In genomic region chr17:19306160-19307111, GRCh38 we compare ENCODE assay signal across 8 cellular contexts. TPM values are rescaled to one million over a fixed set of nuclear protein-coding genes. Genes with fewer than 3 reads are reported as not detected.
DNase-seq lines count a peak whose midpoint lies in the region; ATAC-seq and TF ChIP-seq lines count a peak whose summit lies in the region.

No MANE protein-coding gene starts in this region.

- H3K9me3 Mint-ChIP-seq in activated T-cell treated with anti-CD3 and anti-CD28 coated beads, Interleukin-2, amount 50 U/mL, for 72 hours = no peaks in the 10 kb centered on the region

- no peak overlapping the region for H2BK15ac ChIP-seq in mesenchymal stem cell (ENCODE audit: low read depth, poor library complexity, severe bottlenecking)

- no peak overlapping the region for H4K91ac ChIP-seq in mesenchymal stem cell (ENCODE audit: low read length)

- H3K4ac ChIP-seq in mesenchymal stem cell (ENCODE audit: low read depth in 1 of 2, low read length in 2 of 2) = no peak overlapping the region

- no peak overlapping the region for H2BK12ac ChIP-seq in mesenchymal stem cell (ENCODE audit: low read length in 2 of 2)

- no peak overlapping the region for H3K14ac ChIP-seq in mesenchymal stem cell (ENCODE audit: low read length in 2 of 2)

- CTCF ChIA-PET in GM10248 (lab: Yijun Ruan, JAX) (interaction anchor here (0.8 to 2.3 kb wide), 11 partner anchors 10 to 207 kb away, joined by 3 to 10 read pairs (median 3); partner anchors contain the start of gene B9D1), A673 (lab: Charles Lee) (no interaction called here)

- peak; percentile 85 for ATAC-seq in GM21381 (IDR thresholded peaks at IDR 0.05; ENCODE audit: unreplicated experiment)
- peak; percentile 75 for ATAC-seq in HG03571 (IDR thresholded peaks at IDR 0.05; ENCODE audit: unreplicated experiment)
- ATAC-seq in activated T-cell treated with anti-CD3 and anti-CD28 coated beads, Interleukin-2, amount 50 U/mL, for 72 hours (replicated peaks in 1 of 2) = peak; percentile 88 to 95

- peaks cover 28 to 54% of the 10 kb centered on the region in 2 experiments for H3K36me3 ChIP-seq in mesenchymal stem cell (ENCODE audit: control insufficient read depth in 1 of 2, insufficient read depth in 2 of 2, low read depth in 1 of 2, low read length in 2 of 2)
- H3K36me3 ChIP-seq in A673 (ENCODE audit: insufficient read depth, low read length, poor library complexity, severe bottlenecking) = no peaks in the 10 kb centered on the region

- H3K23ac ChIP-seq in mesenchymal stem cell (ENCODE audit: low read length in 2 of 2) = no peak overlapping the region

- DNase-seq in GM10248 (ENCODE audit: extremely low spot score) = peak; percentile 73
- DNase-seq in activated T-cell treated with anti-CD3 and anti-CD28 coated beads, Interleukin-2, amount 50 U/mL, for 72 hours = peak; percentile 6 to 27
- peak; percentile 49 for DNase-seq in posterior vena cava (ENCODE audit: low spot score)
- DNase-seq in mesenchymal stem cell = no peak
- DNase-seq in A673 (ENCODE audit: low spot score) = no peak
- DNase-seq in activated CD8-positive, alpha-beta memory T cell treated with anti-CD3 and anti-CD28 coated beads for 24 hours = no peak

- H3K79me1 ChIP-seq in mesenchymal stem cell (replicated peaks; ENCODE audit: low read length, poor library complexity, severe bottlenecking) = peaks cover 33% of the 10 kb centered on the region

- H3K36me3 Mint-ChIP-seq in activated T-cell treated with anti-CD3 and anti-CD28 coated beads, Interleukin-2, amount 50 U/mL, for 72 hours (ENCODE audit: insufficient read depth in 2 of 2) = no peaks in the 10 kb centered on the region

- no peak overlapping the region for H3K9ac ChIP-seq in mesenchymal stem cell (ENCODE audit: low read length)

- WGBS in mesenchymal stem cell = 95% methylated on average over 9 of the region's 10 CpGs

- peaks cover 38% of the 10 kb centered on the region for H3K27me3 Mint-ChIP-seq in activated T-cell treated with anti-CD3 and anti-CD28 coated beads, Interleukin-2, amount 50 U/mL, for 72 hours (ENCODE audit: low read depth)

- intact Hi-C loops in posterior vena cava (cut with DNase I) = no loop called here
- intact Hi-C loops in A673 (cut with micrococcal nuclease; ENCODE audit: unreplicated experiment) = no loop called here

- no peak overlapping the region for H3K27ac Mint-ChIP-seq in activated T-cell treated with anti-CD3 and anti-CD28 coated beads, Interleukin-2, amount 50 U/mL, for 72 hours

- H3K27me3 ChIP-seq in mesenchymal stem cell (ENCODE audit: control insufficient read depth in 1 of 2, insufficient read depth in 1 of 2, low read length in 2 of 2) (no peaks in the 10 kb centered on the region), A673 (replicated peaks; ENCODE audit: insufficient read depth, low read depth, low read length, poor library complexity) (no peaks in the 10 kb centered on the region)

- H2BK5ac ChIP-seq in mesenchymal stem cell (ENCODE audit: low read depth, low read length, poor library complexity, severe bottlenecking) = no peak overlapping the region

- no peak overlapping the region for H3K18ac ChIP-seq in mesenchymal stem cell (ENCODE audit: low read depth in 1 of 2, low read length in 2 of 2)

- H3K4me3 ChIP-seq in mesenchymal stem cell (ENCODE audit: insufficient read depth in 1 of 2, low read depth in 1 of 2, low read length in 2 of 2) (no peak overlapping the region), A673 (ENCODE audit: low read depth, low read length, poor library complexity, severe bottlenecking) (no peak overlapping the region)

- H3K27ac ChIP-seq in mesenchymal stem cell (ENCODE audit: low read length, poor library complexity, severe bottlenecking) = no peak overlapping the region
- H3K27ac ChIP-seq in A673 (ENCODE audit: low read depth, low read length, poor library complexity, severe bottlenecking) = no peak overlapping the region

- H3K4me1 Mint-ChIP-seq in activated T-cell treated with anti-CD3 and anti-CD28 coated beads, Interleukin-2, amount 50 U/mL, for 72 hours (ENCODE audit: low read depth) = peaks cover 21% of the 10 kb centered on the region

- no TSS peak for BruUV-seq in A673 (replicated peaks; lab: Mats Ljungman, UMichigan)

- no peak overlapping the region for H4K8ac ChIP-seq in mesenchymal stem cell (ENCODE audit: low read length)

- TF ChIP-seq CTCF in GM10248 (IDR thresholded peaks at IDR 0.05; ENCODE audit: control extremely low read depth, extremely low read depth, low read depth, missing control alignments) (no peak), A673 (conservative IDR thresholded peaks at IDR 0.05; ENCODE audit: low read depth, low read length) (no peak)

- H2AK5ac ChIP-seq in mesenchymal stem cell (ENCODE audit: low read length, severe bottlenecking) = no peak overlapping the region

- H3K9me3 ChIP-seq in mesenchymal stem cell (ENCODE audit: control insufficient read depth, low read length) = no peaks in the 10 kb centered on the region
- no peaks in the 10 kb centered on the region for H3K9me3 ChIP-seq in A673 (ENCODE audit: low read depth, low read length, poor library complexity, severe bottlenecking)

- H3K4me1 ChIP-seq in mesenchymal stem cell (ENCODE audit: control insufficient read depth, insufficient read depth, low read depth, low read length) (peaks cover 28% of the 10 kb centered on the region), A673 (ENCODE audit: insufficient read depth, low read length, poor library complexity, severe bottlenecking) (no peaks in the 10 kb centered on the region)

- H2BK120ac ChIP-seq in mesenchymal stem cell (ENCODE audit: low read depth, low read length) = no peak overlapping the region

- POLR2A ChIA-PET in GM10248 (lab: Yijun Ruan, JAX) (no interaction called here), A673 (lab: Charles Lee; ENCODE audit: low non-redundant PET) (interaction anchor here (0.7 kb wide), 2 partner anchors 13 to 444 kb away, joined by 7 to 9 read pairs; no protein-coding TSS in a partner anchor)

- no peak overlapping the region for H2AFZ ChIP-seq in mesenchymal stem cell (ENCODE audit: low read depth, low read length)

- no peak overlapping the region for H3K4me2 ChIP-seq in mesenchymal stem cell (ENCODE audit: low read length, poor library complexity, severe bottlenecking)

- peak overlapping the region in 1 of 2 donors; percentile 70 for H3K4me3 Mint-ChIP-seq in activated T-cell treated with anti-CD3 and anti-CD28 coated beads, Interleukin-2, amount 50 U/mL, for 72 hours

RNA-seq across cellular contexts. Expression of gene B9D1, which starts 56.1 kb away (rescaled TPM):
- 1 to 10 TPM; 2.4 to 4.3 TPM for total RNA-seq in activated T-cell treated with anti-CD3 and anti-CD28 coated beads, Interleukin-2, amount 50 U/mL, for 72 hours
- total RNA-seq in posterior vena cava (1 to 10 TPM; 7.7 to 9.8 TPM), A673 (2021) (37.0 and 45.2 TPM in 2 replicates)
- 30.2 TPM for polyA plus RNA-seq in mesenchymal stem cell (2013, experiment 1 of 2)
- polyA plus RNA-seq in mesenchymal stem cell (2013, experiment 2 of 2) = 30.8 TPM

Comparison
In these comparisons a context has a peak if more than half of its experiments do, and no peak if none do; other contexts are left out.
1. DNase-seq: peak in GM10248 (single experiment), activated T-cell treated with anti-CD3 and anti-CD28 coated beads, Interleukin-2, amount 50 U/mL, for 72 hours (2 of 2) and posterior vena cava (single experiment); none in mesenchymal stem cell (single experiment), A673 (single experiment) and activated CD8-positive, alpha-beta memory T cell treated with anti-CD3 and anti-CD28 coated beads for 24 hours (single experiment).
2. Peak in every context shown above with its lines, with median percentiles within 50 percentile points of each other: ATAC-seq.